Comparison of ENCODE assay signal across 1 cellular context in genomic region chr16:68528686-68529379, GRCh38.
TF ChIP-seq lines count a peak whose summit lies in the region.

No MANE protein-coding gene starts in this region.

TF ChIP-seq in HepG2, 621 proteins besides CTCF, POLR2A, EP300 and RAD21 (continued from another document):
- TF ChIP-seq SMC3 (IDR thresholded peaks at IDR 0.05; ENCODE audit: low read length): peak; percentile 59
- TF ChIP-seq SMARCC2 (IDR thresholded peaks at IDR 0.05): no peak
- TF ChIP-seq ZNF891 (CRISPR knock-in tag; IDR thresholded peaks at IDR 0.05): 0 out of 2 replicates have a peak, but pooled peaks have one; percentile 61
- TF ChIP-seq AHR (CRISPR knock-in tag; IDR thresholded peaks at IDR 0.05): peak; percentile 52; the same call in 1 of the 2 replicates
- no peak for TF ChIP-seq CCDC6 (CRISPR knock-in tag; IDR thresholded peaks at IDR 0.05)
- 0 out of 2 replicates have a peak, but pooled peaks have one; percentile 22 for TF ChIP-seq ZNF816 (CRISPR knock-in tag; IDR thresholded peaks at IDR 0.05; ENCODE audit: borderline replicate concordance)
- peak; percentile 42; the same call in 1 of the 2 replicates for TF ChIP-seq KMT2A (CRISPR knock-in tag; IDR thresholded peaks at IDR 0.05)
- peak; percentile 41; the same call in 1 of the 2 replicates for TF ChIP-seq ZNF329 (CRISPR knock-in tag; IDR thresholded peaks at IDR 0.05; ENCODE audit: low read depth)
- peak; percentile 25; the same call in 1 of the 2 replicates for TF ChIP-seq ZNF441 (CRISPR knock-in tag; IDR thresholded peaks at IDR 0.05; ENCODE audit: borderline replicate concordance)
- no peak; the same call in 1 of the 2 replicates for TF ChIP-seq RNF2 (conservative IDR thresholded peaks at IDR 0.05; ENCODE audit: low read depth)
- TF ChIP-seq, protein P1, sequence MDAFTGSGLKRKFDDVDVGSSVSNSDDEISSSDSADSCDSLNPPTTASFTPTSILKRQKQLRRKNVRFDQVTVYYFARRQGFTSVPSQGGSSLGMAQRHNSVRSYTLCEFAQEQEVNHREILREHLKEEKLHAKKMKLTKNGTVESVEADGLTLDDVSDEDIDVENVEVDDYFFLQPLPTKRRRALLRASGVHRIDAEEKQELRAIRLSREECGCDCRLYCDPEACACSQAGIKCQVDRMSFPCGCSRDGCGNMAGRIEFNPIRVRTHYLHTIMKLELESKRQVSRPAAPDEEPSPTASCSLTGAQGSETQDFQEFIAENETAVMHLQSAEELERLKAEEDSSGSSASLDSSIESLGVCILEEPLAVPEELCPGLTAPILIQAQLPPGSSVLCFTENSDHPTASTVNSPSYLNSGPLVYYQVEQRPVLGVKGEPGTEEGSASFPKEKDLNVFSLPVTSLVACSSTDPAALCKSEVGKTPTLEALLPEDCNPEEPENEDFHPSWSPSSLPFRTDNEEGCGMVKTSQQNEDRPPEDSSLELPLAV (CRISPR knock-in tag; conservative IDR thresholded peaks at IDR 0.05; ENCODE audit: low read depth): no peak
- TF ChIP-seq, protein P2, sequence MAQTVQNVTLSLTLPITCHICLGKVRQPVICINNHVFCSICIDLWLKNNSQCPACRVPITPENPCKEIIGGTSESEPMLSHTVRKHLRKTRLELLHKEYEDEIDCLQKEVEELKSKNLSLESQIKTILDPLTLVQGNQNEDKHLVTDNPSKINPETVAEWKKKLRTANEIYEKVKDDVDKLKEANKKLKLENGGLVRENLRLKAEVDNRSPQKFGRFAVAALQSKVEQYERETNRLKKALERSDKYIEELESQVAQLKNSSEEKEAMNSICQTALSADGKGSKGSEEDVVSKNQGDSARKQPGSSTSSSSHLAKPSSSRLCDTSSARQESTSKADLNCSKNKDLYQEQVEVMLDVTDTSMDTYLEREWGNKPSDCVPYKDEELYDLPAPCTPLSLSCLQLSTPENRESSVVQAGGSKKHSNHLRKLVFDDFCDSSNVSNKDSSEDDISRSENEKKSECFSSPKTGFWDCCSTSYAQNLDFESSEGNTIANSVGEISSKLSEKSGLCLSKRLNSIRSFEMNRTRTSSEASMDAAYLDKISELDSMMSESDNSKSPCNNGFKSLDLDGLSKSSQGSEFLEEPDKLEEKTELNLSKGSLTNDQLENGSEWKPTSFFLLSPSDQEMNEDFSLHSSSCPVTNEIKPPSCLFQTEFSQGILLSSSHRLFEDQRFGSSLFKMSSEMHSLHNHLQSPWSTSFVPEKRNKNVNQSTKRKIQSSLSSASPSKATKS (CRISPR knock-in tag; IDR thresholded peaks at IDR 0.05): no peak
- no peak for TF ChIP-seq NPAS2 (CRISPR knock-in tag; IDR thresholded peaks at IDR 0.05; ENCODE audit: borderline replicate concordance)
- TF ChIP-seq SIN3A (IDR thresholded peaks at IDR 0.05; ENCODE audit: borderline replicate concordance, low read depth, low read length): no peak
- 0 out of 2 replicates have a peak, but pooled peaks have one; percentile 21 for TF ChIP-seq ZKSCAN1 (IDR thresholded peaks at IDR 0.05; ENCODE audit: low read length)
- TF ChIP-seq, protein P3, sequence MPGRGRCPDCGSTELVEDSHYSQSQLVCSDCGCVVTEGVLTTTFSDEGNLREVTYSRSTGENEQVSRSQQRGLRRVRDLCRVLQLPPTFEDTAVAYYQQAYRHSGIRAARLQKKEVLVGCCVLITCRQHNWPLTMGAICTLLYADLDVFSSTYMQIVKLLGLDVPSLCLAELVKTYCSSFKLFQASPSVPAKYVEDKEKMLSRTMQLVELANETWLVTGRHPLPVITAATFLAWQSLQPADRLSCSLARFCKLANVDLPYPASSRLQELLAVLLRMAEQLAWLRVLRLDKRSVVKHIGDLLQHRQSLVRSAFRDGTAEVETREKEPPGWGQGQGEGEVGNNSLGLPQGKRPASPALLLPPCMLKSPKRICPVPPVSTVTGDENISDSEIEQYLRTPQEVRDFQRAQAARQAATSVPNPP (CRISPR knock-in tag; IDR thresholded peaks at IDR 0.05): no peak
- no peak for TF ChIP-seq ZNF557 (CRISPR knock-in tag; IDR thresholded peaks at IDR 0.05)
- TF ChIP-seq ZSCAN21 (CRISPR knock-in tag; IDR thresholded peaks at IDR 0.05; ENCODE audit: borderline replicate concordance): peak; percentile 39; the same call in 1 of the 2 replicates
- TF ChIP-seq NR2F1 (CRISPR knock-in tag; IDR thresholded peaks at IDR 0.05): peak; percentile 33 to 34; a peak in 1 of 4 replicates
- TF ChIP-seq RELA (CRISPR knock-in tag; IDR thresholded peaks at IDR 0.05): 0 out of 2 replicates have a peak, but pooled peaks have one; percentile 65
- peak; percentile 69 for TF ChIP-seq JARID2 (CRISPR knock-in tag; IDR thresholded peaks at IDR 0.05; ENCODE audit: insufficient replicate concordance)
- TF ChIP-seq ETV5 (CRISPR knock-in tag; IDR thresholded peaks at IDR 0.05; ENCODE audit: borderline replicate concordance): 0 out of 2 replicates have a peak, but pooled peaks have one; percentile 26
- peak; percentile 94; the same call in 1 of the 2 replicates for TF ChIP-seq SP140L (CRISPR knock-in tag; IDR thresholded peaks at IDR 0.05; ENCODE audit: borderline replicate concordance)
- TF ChIP-seq NFKB2 (CRISPR knock-in tag; IDR thresholded peaks at IDR 0.05; ENCODE audit: borderline replicate concordance): peak; percentile 77; the same call in 1 of the 2 replicates
